ENCODE assay signal across 8 cellular contexts in genomic region chr2:150486539-150487484, GRCh38. TPM values are rescaled to one million over a fixed set of nuclear protein-coding genes. Genes with fewer than 3 reads are reported as not detected.
DNase-seq lines count a peak whose midpoint lies in the region; ATAC-seq, FAIRE-seq and TF ChIP-seq lines count a peak whose summit lies in the region.

No MANE protein-coding gene starts in this region.

- peak overlapping the region; percentile 98 for H3K27ac ChIP-seq in astrocyte (ENCODE audit: low read depth, low read length)

- H3K36me3 Mint-ChIP-seq in astrocyte (ENCODE audit: low read depth, unreplicated experiment): peaks cover 7% of the 10 kb centered on the region
- peaks cover 0 to 3% of the 10 kb centered on the region in 2 donors for H3K36me3 Mint-ChIP-seq in stimulated activated naive B cell treated with anti-CD40 and anti-IgM and Interleukin-4, amounts not matched to agents 10 μg/mL and 1 μg/mL and 100 μg/mL, for 72 hours

- ATAC-seq in stimulated activated naive B cell treated with anti-CD40 and anti-IgM and Interleukin-4, amounts not matched to agents 10 μg/mL and 1 μg/mL and 100 μg/mL, for 72 hours (replicated peaks): no peak
- ATAC-seq in GM21737 (IDR thresholded peaks at IDR 0.05; ENCODE audit: unreplicated experiment): no peak
- no peak for ATAC-seq in GM19395 (IDR thresholded peaks at IDR 0.05; ENCODE audit: unreplicated experiment)

- TF ChIP-seq CTCF in astrocyte (IDR thresholded peaks at IDR 0.05; ENCODE audit: insufficient read depth, low read depth, low read length): no peak

- no peaks in the 10 kb centered on the region for H3K27me3 ChIP-seq in astrocyte (ENCODE audit: insufficient read depth, low read length)

- FAIRE-seq in astrocyte (lab: Jason Lieb, UNC): no peak

- peak overlapping the region; percentile 95 for H3K4me3 Mint-ChIP-seq in astrocyte (ENCODE audit: unreplicated experiment)
- peak overlapping the region; percentile 51 to 55 for H3K4me3 Mint-ChIP-seq in stimulated activated naive B cell treated with anti-CD40 and anti-IgM and Interleukin-4, amounts not matched to agents 10 μg/mL and 1 μg/mL and 100 μg/mL, for 72 hours

- H2AFZ ChIP-seq in astrocyte (ENCODE audit: low read depth, low read length): no peak overlapping the region

- H4K20me1 ChIP-seq in astrocyte (ENCODE audit: insufficient read depth, low read length): peaks cover 47% of the 10 kb centered on the region

- H3K9me3 Mint-ChIP-seq in astrocyte (ENCODE audit: unreplicated experiment): no peaks in the 10 kb centered on the region
- H3K9me3 Mint-ChIP-seq in stimulated activated naive B cell treated with anti-CD40 and anti-IgM and Interleukin-4, amounts not matched to agents 10 μg/mL and 1 μg/mL and 100 μg/mL, for 72 hours: no peaks in the 10 kb centered on the region

- peak overlapping the region; percentile 100 for H3K27ac Mint-ChIP-seq in astrocyte (ENCODE audit: unreplicated experiment)
- peak overlapping the region; percentile 60 for H3K27ac Mint-ChIP-seq in stimulated activated naive B cell treated with anti-CD40 and anti-IgM and Interleukin-4, amounts not matched to agents 10 μg/mL and 1 μg/mL and 100 μg/mL, for 72 hours

- TF ChIP-seq RAD21 in Ishikawa (IDR thresholded peaks at IDR 0.05; ENCODE audit: low read depth): no peak

- peak overlapping the region; percentile 90 for H3K4me2 ChIP-seq in astrocyte (ENCODE audit: low read length)

- DNase-seq in D341Med (ENCODE audit: low spot score) (peak; percentile 70), astrocyte (ENCODE audit: low read depth) (no peak), iPS-NIHi11 (ENCODE audit: low spot score) (peak; percentile 29), SIG-M5 (lab: John Stamatoyannopoulos, UW) (no peak)
- no peak for DNase-seq in stimulated activated naive B cell treated with anti-CD40 and anti-IgM and Interleukin-4, amounts not matched to agents 10 μg/mL and 1 μg/mL and 100 μg/mL, for 72 hours

- H3K4me3 ChIP-seq in astrocyte (ENCODE audit: insufficient read depth, low read depth, low read length): peak overlapping the region; percentile 100

- peaks cover 24% of the 10 kb centered on the region for H3K4me1 Mint-ChIP-seq in astrocyte (ENCODE audit: low read depth, unreplicated experiment)
- H3K4me1 Mint-ChIP-seq in stimulated activated naive B cell treated with anti-CD40 and anti-IgM and Interleukin-4, amounts not matched to agents 10 μg/mL and 1 μg/mL and 100 μg/mL, for 72 hours: peaks cover 15 to 23% of the 10 kb centered on the region in 2 donors

- H3K9ac ChIP-seq in astrocyte (ENCODE audit: low read length): peak overlapping the region; percentile 100

- TF ChIP-seq EP300 in Ishikawa (IDR thresholded peaks at IDR 0.05; ENCODE audit: borderline replicate concordance): no peak

- H3K4me1 ChIP-seq in astrocyte (ENCODE audit: insufficient read depth, low read length): peaks cover 28% of the 10 kb centered on the region

- H3K36me3 ChIP-seq in astrocyte (ENCODE audit: insufficient read depth, low read length): no peaks in the 10 kb centered on the region

- H3K27me3 Mint-ChIP-seq in astrocyte (ENCODE audit: low read depth, unreplicated experiment): no peaks in the 10 kb centered on the region
- peaks cover 42 to 51% of the 10 kb centered on the region in 2 donors for H3K27me3 Mint-ChIP-seq in stimulated activated naive B cell treated with anti-CD40 and anti-IgM and Interleukin-4, amounts not matched to agents 10 μg/mL and 1 μg/mL and 100 μg/mL, for 72 hours

- H3K79me2 ChIP-seq in astrocyte (ENCODE audit: insufficient read depth, low read length): peaks cover 53% of the 10 kb centered on the region

- H3K9me3 ChIP-seq in astrocyte (ENCODE audit: insufficient read depth, low read depth, low read length): no peaks in the 10 kb centered on the region

TF ChIP-seq in Ishikawa, 13 proteins besides CTCF, POLR2A, EP300 and RAD21:
- TF ChIP-seq USF1 (IDR thresholded peaks at IDR 0.05) (no peak), YY1 (IDR thresholded peaks at IDR 0.05; ENCODE audit: low read depth) (no peak), TEAD4 (IDR thresholded peaks at IDR 0.05) (no peak), ZBTB7A (IDR thresholded peaks at IDR 0.05; ENCODE audit: low read depth) (peak; percentile 48; the same call in 1 of the 2 replicates), CEBPB (IDR thresholded peaks at IDR 0.05) (no peak), EGR1 (IDR thresholded peaks at IDR 0.05) (no peak), MAX (IDR thresholded peaks at IDR 0.05) (peak; percentile 32; the same call in 1 of the 2 replicates), TAF1 (IDR thresholded peaks at IDR 0.05; ENCODE audit: low read depth) (0 out of 2 replicates have a peak, but pooled peaks have one; percentile 6), NFIC (IDR thresholded peaks at IDR 0.05) (no peak), FOXM1 (IDR thresholded peaks at IDR 0.05; ENCODE audit: borderline replicate concordance, low read depth) (peak; percentile 10; the same call in 1 of the 2 replicates)

RNA-seq across cellular contexts. Expression of gene RND3, which starts 0.7 kb away (rescaled TPM):
- 92.0 and 117 TPM in 2 replicates for total RNA-seq in astrocyte

Comparison
In these comparisons a context has a peak if more than half of its experiments do, and no peak if none do; other contexts are left out.
1. DNase-seq: peak in D341Med (single experiment) and iPS-NIHi11 (single experiment); none in astrocyte (single experiment), stimulated activated naive B cell treated with anti-CD40 and anti-IgM and Interleukin-4, amounts not matched to agents 10 μg/mL and 1 μg/mL and 100 μg/mL, for 72 hours (single experiment) and SIG-M5 (single experiment).